Comparison of ENCODE assay signal across 7 cellular contexts in genomic region chr5:157342822-157343402, GRCh38.
DNase-seq lines count a peak whose midpoint lies in the region; ATAC-seq and TF ChIP-seq lines count a peak whose summit lies in the region.

No MANE protein-coding gene starts in this region.

- no peaks in the 10 kb centered on the region for H3K27me3 Mint-ChIP-seq in activated T-helper 2 cell treated with anti-CD3 and anti-CD28 coated beads, Interferon-gamma antibody, Interleukin-2, Interleukin-4, amounts not matched to agents 10 μg/mL and 5 μg/mL and 100 μg/mL, durations not matched to agents 14 hours and 24 hours and 36 hours (ENCODE audit: low read depth)

- H3K36me3 Mint-ChIP-seq in activated T-helper 2 cell treated with anti-CD3 and anti-CD28 coated beads, Interferon-gamma antibody, Interleukin-2, Interleukin-4, amounts not matched to agents 10 μg/mL and 5 μg/mL and 100 μg/mL, durations not matched to agents 14 hours and 24 hours and 36 hours (ENCODE audit: low read depth): peaks cover 89% of the 10 kb centered on the region

- no peak for ATAC-seq in GM18907 (IDR thresholded peaks at IDR 0.05; ENCODE audit: unreplicated experiment)

- no peak overlapping the region for H3K4me3 Mint-ChIP-seq in activated T-helper 2 cell treated with anti-CD3 and anti-CD28 coated beads, Interferon-gamma antibody, Interleukin-2, Interleukin-4, amounts not matched to agents 10 μg/mL and 5 μg/mL and 100 μg/mL, durations not matched to agents 14 hours and 24 hours and 36 hours (ENCODE audit: low read depth)

- TF ChIP-seq CTCF in GM10266 (IDR thresholded peaks at IDR 0.05; ENCODE audit: control insufficient read depth, insufficient read depth, low read depth, missing control alignments) (peak; percentile 56), LNCaP clone FGC (IDR thresholded peaks at IDR 0.05; ENCODE audit: control insufficient read depth, extremely low read depth, insufficient read depth) (peak; percentile 39), testis (IDR thresholded peaks at IDR 0.05) (peak in 1 of 3 experiments; percentile 28)

- H3K9me3 ChIP-seq in testis: no peaks in the 10 kb centered on the region

- no peaks in the 10 kb centered on the region for H3K4me1 ChIP-seq in testis

- WGBS in testis, 2 donors: 80 to 92% methylated on average over 10 to 16 of the region's 16 CpGs

- peak; percentile 38 for DNase-seq in GM10266 (ENCODE audit: extremely low spot score)
- no peak for DNase-seq in LNCaP clone FGC (ENCODE audit: low read depth)
- no peak for DNase-seq in activated T-helper 2 cell treated with anti-CD3 and anti-CD28 coated beads, Interferon-gamma antibody, Interleukin-2, Interleukin-4, amounts not matched to agents 10 μg/mL and 5 μg/mL and 100 μg/mL, durations not matched to agents 14 hours and 24 hours and 36 hours (ENCODE audit: low spot score)
- DNase-seq in hepatic stellate cell (ENCODE audit: low spot score): peak; percentile 51
- DNase-seq in testis: peak; percentile 47
- no peak for DNase-seq in globus pallidus (ENCODE audit: low spot score)

- intact Hi-C loops in activated T-helper 2 cell treated with anti-CD3 and anti-CD28 coated beads, Interferon-gamma antibody, Interleukin-2, Interleukin-4, amounts not matched to agents 10 μg/mL and 5 μg/mL and 100 μg/mL, durations not matched to agents 14 hours and 24 hours and 36 hours (cut with micrococcal nuclease): loop anchor here (5.0 kb wide), 2 partner anchors 134 to 399 kb away; partner anchors contain the start of gene LSM11
- intact Hi-C loops in testis (cut with DNase I; ENCODE audit: low total_unique reads): no loop called here

- no peak overlapping the region for H3K4me3 ChIP-seq in LNCaP clone FGC (ENCODE audit: low read depth, low read length)
- no peak overlapping the region for H3K4me3 ChIP-seq in testis

- H3K9me3 Mint-ChIP-seq in activated T-helper 2 cell treated with anti-CD3 and anti-CD28 coated beads, Interferon-gamma antibody, Interleukin-2, Interleukin-4, amounts not matched to agents 10 μg/mL and 5 μg/mL and 100 μg/mL, durations not matched to agents 14 hours and 24 hours and 36 hours: no peaks in the 10 kb centered on the region

- H3K4me1 Mint-ChIP-seq in activated T-helper 2 cell treated with anti-CD3 and anti-CD28 coated beads, Interferon-gamma antibody, Interleukin-2, Interleukin-4, amounts not matched to agents 10 μg/mL and 5 μg/mL and 100 μg/mL, durations not matched to agents 14 hours and 24 hours and 36 hours (ENCODE audit: low read depth): peaks cover 29% of the 10 kb centered on the region

- H3K36me3 ChIP-seq in testis (ENCODE audit: low read depth, missing control alignments): no peaks in the 10 kb centered on the region

- peak overlapping the region; percentile 6 for H3K27ac Mint-ChIP-seq in activated T-helper 2 cell treated with anti-CD3 and anti-CD28 coated beads, Interferon-gamma antibody, Interleukin-2, Interleukin-4, amounts not matched to agents 10 μg/mL and 5 μg/mL and 100 μg/mL, durations not matched to agents 14 hours and 24 hours and 36 hours

- no peak for TF ChIP-seq POLR2A in testis (IDR thresholded peaks at IDR 0.05)

- H3K27ac ChIP-seq in testis: no peak overlapping the region

- H3K27me3 ChIP-seq in testis: no peaks in the 10 kb centered on the region

Comparison
In these comparisons a context has a peak if more than half of its experiments do, and no peak if none do; other contexts are left out.
1. DNase-seq: peak in GM10266 (single experiment), hepatic stellate cell (single experiment) and testis (single experiment); none in LNCaP clone FGC (single experiment), activated T-helper 2 cell treated with anti-CD3 and anti-CD28 coated beads, Interferon-gamma antibody, Interleukin-2, Interleukin-4, amounts not matched to agents 10 μg/mL and 5 μg/mL and 100 μg/mL, durations not matched to agents 14 hours and 24 hours and 36 hours (single experiment) and globus pallidus (single experiment).